1 cellular context compared by ENCODE assay signal in genomic region chr19:2271516-2272103, GRCh38.
A peak's percentile ranks its signal among the peaks of the same experiment; 100 is the strongest.
TF ChIP-seq lines count a peak whose summit lies in the region.

No MANE protein-coding gene starts in this region.

TF ChIP-seq in SK-N-SH, 30 proteins besides CTCF, POLR2A, EP300 and RAD21:
- TF ChIP-seq CHD2 (IDR thresholded peaks at IDR 0.05; ENCODE audit: low read length, partially characterized antibody) (no peak), SIN3A (IDR thresholded peaks at IDR 0.05; ENCODE audit: borderline replicate concordance, low read depth, low read length) (0 out of 2 replicates have a peak, but pooled peaks have one; percentile 7), GATA2 (CRISPR knock-in tag; IDR thresholded peaks at IDR 0.05) (no peak), TAF1 (IDR thresholded peaks at IDR 0.05; ENCODE audit: borderline replicate concordance, low read depth, low read length) (no peak), RXRA (IDR thresholded peaks at IDR 0.05; ENCODE audit: borderline replicate concordance, low read depth) (no peak), JUND (IDR thresholded peaks at IDR 0.05) (peak; percentile 23; the same call in 1 of the 2 replicates), FOSL2 (IDR thresholded peaks at IDR 0.05; ENCODE audit: borderline replicate concordance, low read depth) (peak; percentile 44)
TF ChIP-seq in SK-N-SH: peak in this region for 3.
